ENCODE assay signal across 6 cellular contexts in genomic region chr15:90264649-90265048, GRCh38. TPM values are rescaled to one million over a fixed set of nuclear protein-coding genes. Genes with fewer than 3 reads are reported as not detected.
A peak's percentile ranks its signal among the peaks of the same experiment; 100 is the strongest.
DNase-seq lines count a peak whose midpoint lies in the region; ATAC-seq, FAIRE-seq and TF ChIP-seq lines count a peak whose summit lies in the region.

No MANE protein-coding gene starts in this region.

- FAIRE-seq in pancreas (lab: Jason Lieb, UNC) = no peak

- H3K27ac Mint-ChIP-seq in central memory CD8-positive, alpha-beta T cell (ENCODE audit: low read depth) = peak overlapping the region; percentile 99

- H3K9me3 Mint-ChIP-seq in central memory CD8-positive, alpha-beta T cell = no peaks in the 10 kb centered on the region

- H3K36me3 ChIP-seq in pancreas = no peaks in the 10 kb centered on the region

- DNase-seq in activated naive CD4-positive, alpha-beta T cell treated with Interleukin-2 at 50 U/mL for 16 hours = peak; percentile 44
- DNase-seq in activated naive CD4-positive, alpha-beta T cell (lab: John Stamatoyannopoulos, UW) = no peak
- no peak for DNase-seq in central memory CD8-positive, alpha-beta T cell (ENCODE audit: low spot score in 2 of 2)
- DNase-seq in pancreas = no peak
- DNase-seq in midbrain (lab: John Stamatoyannopoulos, UW) = no peak

- H3K4me1 Mint-ChIP-seq in central memory CD8-positive, alpha-beta T cell = peaks cover 57% of the 10 kb centered on the region

- intact Hi-C loops in pancreas (cut with DNase I) = no loop called here

- H3K4me3 Mint-ChIP-seq in central memory CD8-positive, alpha-beta T cell = peak overlapping the region; percentile 95

- no peak for ATAC-seq in central memory CD8-positive, alpha-beta T cell (replicated peaks; ENCODE audit: extremely low read depth, poor library complexity, severe bottlenecking)
- peak in 3 of 4 donors; percentile 1 to 15 (median 2) for ATAC-seq in pancreas
- ATAC-seq in HG02798 (IDR thresholded peaks at IDR 0.05; ENCODE audit: poor library complexity, unreplicated experiment) = no peak

- no peak for TF ChIP-seq CTCF in pancreas (IDR thresholded peaks at IDR 0.05)

- 15 to 16% methylated on average over 4 of the region's 4 CpGs for WGBS in pancreas, 2 donors

- H3K27ac ChIP-seq in pancreas = peak overlapping the region; percentile 88 to 94 (median 91)

- peaks cover 30% of the 10 kb centered on the region for H3K36me3 Mint-ChIP-seq in central memory CD8-positive, alpha-beta T cell (ENCODE audit: insufficient read depth)

- H3K4me1 ChIP-seq in pancreas = peaks cover 5 to 27% (median 17%) of the 10 kb centered on the region in 3 donors

- H3K27me3 Mint-ChIP-seq in central memory CD8-positive, alpha-beta T cell = no peaks in the 10 kb centered on the region

- H3K4me3 ChIP-seq in pancreas = peak overlapping the region in 3 of 4 donors; percentile 73 to 90 (median 77)

- no peaks in the 10 kb centered on the region for H3K27me3 ChIP-seq in pancreas

- no peaks in the 10 kb centered on the region for H3K9me3 ChIP-seq in pancreas

RNA-seq across cellular contexts. Expression of gene NGRN, which starts 0.8 kb away (rescaled TPM):
- total RNA-seq in pancreas = 10 to 100 TPM; 19.3 to 37.7 (median 26.9) TPM
- polyA plus RNA-seq in pancreas = 10 to 100 TPM; 25.0 to 46.8 TPM

RNA-seq across cellular contexts. Expression of gene TTLL13, which starts 15.3 kb away (rescaled TPM):
- total RNA-seq in pancreas = under 1 TPM in 4 of 6 donors, not detected in 2; 0.19 to 0.46 (median 0.35) TPM
- polyA plus RNA-seq in pancreas = 1 to 10 TPM; 1.3 to 2.4 TPM

RNA-seq across cellular contexts. Expression of gene GDPGP1, which starts 30.6 kb away (rescaled TPM):
- 1 to 10 TPM; 2.6 to 7.0 (median 4.4) TPM for total RNA-seq in pancreas
- polyA plus RNA-seq in pancreas = 1 to 10 TPM; 2.0 to 3.3 TPM

RNA-seq across cellular contexts. Expression of gene CIB1, which starts 30.9 kb away (rescaled TPM):
- 10 to 100 TPM; 70.4 to 88.6 (median 79.3) TPM for total RNA-seq in pancreas
- 100 to 1,000 TPM; 153 to 162 TPM for polyA plus RNA-seq in pancreas

Comparison
In these comparisons a context has a peak if more than half of its experiments do, and no peak if none do; other contexts are left out.
1. ATAC-seq: peak in pancreas (3 of 4); none in central memory CD8-positive, alpha-beta T cell (single experiment) and HG02798 (single experiment).